In the genomic region with DNA sequence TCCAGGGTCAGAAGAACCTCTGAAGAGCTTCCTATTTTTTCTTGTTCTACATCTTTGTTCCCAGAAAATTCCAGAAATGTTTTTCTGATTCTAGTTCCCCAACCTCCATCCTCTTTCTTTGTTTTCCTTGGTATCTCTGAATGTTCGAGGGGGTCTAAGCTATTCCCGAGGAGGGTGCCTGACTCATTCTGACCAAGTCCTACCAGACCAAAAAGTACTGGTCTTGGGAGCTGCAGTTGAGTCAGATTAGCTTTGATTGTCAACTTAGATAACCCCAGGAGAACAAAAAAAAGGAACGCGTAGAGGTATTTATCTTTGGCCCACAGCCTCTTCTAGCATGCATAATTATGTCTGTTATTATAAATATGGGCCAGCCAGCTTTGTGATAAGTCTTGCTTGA, we compare ENCODE assay signal across 30 cellular contexts. TPM values are rescaled to one million over a fixed set of nuclear protein-coding genes. Genes with fewer than 3 reads are reported as not detected.
DNase-seq lines count a peak whose midpoint lies in the region; ATAC-seq, FAIRE-seq and TF ChIP-seq lines count a peak whose summit lies in the region.
"Had no signal": no experiment of that assay in that cellular context is flagged by ENCODE, and none has a peak within 500 bp of the region (broad histone marks: within the 10 kb centered on the region; RNA-seq: fewer than 3 reads in every experiment).

No MANE protein-coding gene starts in this region.

- no peak overlapping the region for H3K4me3 Mint-ChIP-seq in astrocyte (ENCODE audit: unreplicated experiment)
- H3K4me3 Mint-ChIP-seq in activated CD8-positive, alpha-beta T cell treated with anti-CD3 and anti-CD28 coated beads for 36 hours, result no peak overlapping the region
- H3K4me3 Mint-ChIP-seq: activated naive CD8-positive, alpha-beta T cell treated with anti-CD3 and anti-CD28 coated beads, Interleukin-2, amount 10 ng/mL, durations not matched to agents 7 days and 5 days; B cell; CD8-positive, alpha-beta T cell; GM23338; stimulated activated naive CD8-positive, alpha-beta T cell treated with anti-CD3 and anti-CD28 coated beads, Interleukin-15, Interleukin-2, amounts not matched to agents 100 ng/mL and 50 ng/mL, for 24 hours had no signal

- H3K4me1 ChIP-seq in astrocyte (ENCODE audit: insufficient read depth, low read length), result peaks cover 20% of the 10 kb centered on the region
- H3K4me1 ChIP-seq: heart right ventricle, Peyer's patch had no signal

- H3K27ac Mint-ChIP-seq in astrocyte (ENCODE audit: unreplicated experiment), result peak overlapping the region; percentile 74
- H3K27ac Mint-ChIP-seq in activated CD8-positive, alpha-beta T cell treated with anti-CD3 and anti-CD28 coated beads for 36 hours, result no peak overlapping the region
- H3K27ac Mint-ChIP-seq: activated naive CD8-positive, alpha-beta T cell treated with anti-CD3 and anti-CD28 coated beads, Interleukin-2, amount 10 ng/mL, durations not matched to agents 7 days and 5 days; B cell; CD8-positive, alpha-beta T cell; GM23338; progenitor cell of endocrine pancreas; stimulated activated naive CD8-positive, alpha-beta T cell treated with anti-CD3 and anti-CD28 coated beads, Interleukin-15, Interleukin-2, amounts not matched to agents 100 ng/mL and 50 ng/mL, for 24 hours had no signal

- H3K27me3 Mint-ChIP-seq in astrocyte (ENCODE audit: low read depth, unreplicated experiment), result no peaks in the 10 kb centered on the region
- H3K27me3 Mint-ChIP-seq in activated CD8-positive, alpha-beta T cell treated with anti-CD3 and anti-CD28 coated beads for 36 hours, result no peaks in the 10 kb centered on the region
- H3K27me3 Mint-ChIP-seq: activated naive CD8-positive, alpha-beta T cell treated with anti-CD3 and anti-CD28 coated beads, Interleukin-2, amount 10 ng/mL, durations not matched to agents 7 days and 5 days; B cell; stimulated activated naive CD8-positive, alpha-beta T cell treated with anti-CD3 and anti-CD28 coated beads, Interleukin-15, Interleukin-2, amounts not matched to agents 100 ng/mL and 50 ng/mL, for 24 hours had no signal

- no peak overlapping the region for H3K9ac ChIP-seq in astrocyte (ENCODE audit: low read length)

- no peaks in the 10 kb centered on the region for H4K20me1 ChIP-seq in astrocyte (ENCODE audit: insufficient read depth, low read length)

- no peak for ATAC-seq in GM21390 (IDR thresholded peaks at IDR 0.05; ENCODE audit: unreplicated experiment)
- ATAC-seq in activated CD8-positive, alpha-beta T cell treated with anti-CD3 and anti-CD28 coated beads for 36 hours, result no peak
- ATAC-seq: CD8-positive, alpha-beta T cell; GM23338; left cardiac atrium had no signal

- H3K27me3 ChIP-seq in astrocyte (ENCODE audit: insufficient read depth, low read length), result no peaks in the 10 kb centered on the region
- H3K27me3 ChIP-seq: Peyer's patch, sigmoid colon, tibial artery had no signal

- H3K36me3 Mint-ChIP-seq in astrocyte (ENCODE audit: low read depth, unreplicated experiment), result peaks cover 10% of the 10 kb centered on the region
- H3K36me3 Mint-ChIP-seq in activated CD8-positive, alpha-beta T cell treated with anti-CD3 and anti-CD28 coated beads for 36 hours (ENCODE audit: low read depth), result no peaks in the 10 kb centered on the region
- H3K36me3 Mint-ChIP-seq: activated naive CD8-positive, alpha-beta T cell treated with anti-CD3 and anti-CD28 coated beads, Interleukin-2, amount 10 ng/mL, durations not matched to agents 7 days and 5 days; CD8-positive, alpha-beta T cell had no signal

- no peaks in the 10 kb centered on the region for H3K9me3 Mint-ChIP-seq in astrocyte (ENCODE audit: unreplicated experiment)
- H3K9me3 Mint-ChIP-seq in activated CD8-positive, alpha-beta T cell treated with anti-CD3 and anti-CD28 coated beads for 36 hours, result no peaks in the 10 kb centered on the region
- H3K9me3 Mint-ChIP-seq: activated naive CD8-positive, alpha-beta T cell treated with anti-CD3 and anti-CD28 coated beads, Interleukin-2, amount 10 ng/mL, durations not matched to agents 7 days and 5 days; CD8-positive, alpha-beta T cell; GM23338 had no signal

- POLR2A ChIA-PET in AG04449 (lab: Yijun Ruan, JAX), result interaction anchor here (0.5 to 1.3 kb wide), 5 partner anchors 10 to 292 kb away, joined by 3 to 4 read pairs (median 3); no protein-coding TSS in a partner anchor
- POLR2A ChIA-PET in activated CD8-positive, alpha-beta T cell treated with anti-CD3 and anti-CD28 coated beads for 36 hours (lab: Charles Lee), result no interaction called here

- peaks cover 28% of the 10 kb centered on the region for H3K79me2 ChIP-seq in astrocyte (ENCODE audit: insufficient read depth, low read length)

- peak; percentile 83 for FAIRE-seq in astrocyte (lab: Jason Lieb, UNC)
- FAIRE-seq: A204.1 had no signal

- H3K9me3 ChIP-seq in astrocyte (ENCODE audit: insufficient read depth, low read depth, low read length), result no peaks in the 10 kb centered on the region
- H3K9me3 ChIP-seq: heart right ventricle, Peyer's patch, sigmoid colon, tibial artery had no signal

- CTCF ChIA-PET in AG04449 (lab: Yijun Ruan, JAX), result interaction anchor here (1.1 kb wide), 1 partner anchor 8 kb away, joined by 3 read pairs; no protein-coding TSS in a partner anchor
- CTCF ChIA-PET in activated CD8-positive, alpha-beta T cell treated with anti-CD3 and anti-CD28 coated beads for 36 hours (lab: Charles Lee), result interaction anchor here (0.6 to 1.1 kb wide), 2 partner anchors 13 to 959 kb away, joined by 3 read pairs; no protein-coding TSS in a partner anchor

- H3K4me1 Mint-ChIP-seq in astrocyte (ENCODE audit: low read depth, unreplicated experiment), result peaks cover 39% of the 10 kb centered on the region
- no peaks in the 10 kb centered on the region for H3K4me1 Mint-ChIP-seq in activated CD8-positive, alpha-beta T cell treated with anti-CD3 and anti-CD28 coated beads for 36 hours (ENCODE audit: low read depth)
- H3K4me1 Mint-ChIP-seq: activated naive CD8-positive, alpha-beta T cell treated with anti-CD3 and anti-CD28 coated beads, Interleukin-2, amount 10 ng/mL, durations not matched to agents 7 days and 5 days; B cell had no signal

- peaks cover 2% of the 10 kb centered on the region for H3K36me3 ChIP-seq in astrocyte (ENCODE audit: insufficient read depth, low read length)
- H3K36me3 ChIP-seq: heart right ventricle, Peyer's patch, sigmoid colon, tibial artery had no signal

- H2AFZ ChIP-seq in astrocyte (ENCODE audit: low read depth, low read length), result no peak overlapping the region
- H2AFZ ChIP-seq: GM23338 had no signal

- peak overlapping the region; percentile 53 for H3K4me2 ChIP-seq in astrocyte (ENCODE audit: low read length)
- H3K4me2 ChIP-seq: GM23338 had no signal

- H3K27ac ChIP-seq in astrocyte (ENCODE audit: low read depth, low read length), result peak overlapping the region; percentile 52
- H3K27ac ChIP-seq in substantia nigra (ENCODE audit: low read depth, low read length, poor library complexity, severe bottlenecking), result no peak overlapping the region
- H3K27ac ChIP-seq: heart right ventricle, Peyer's patch, tibial artery had no signal

- intact Hi-C loops in activated CD8-positive, alpha-beta T cell treated with anti-CD3 and anti-CD28 coated beads for 36 hours (cut with micrococcal nuclease), result no loop called here

- DNase-seq in AG04449 (ENCODE audit: low read depth, low spot score) (peak; percentile 38), NCI-H1048 (lab: John Stamatoyannopoulos, UW) (peak; percentile 8), astrocyte (ENCODE audit: low read depth) (peak; percentile 91), kidney tubule cell (ENCODE audit: low spot score) (peak; percentile 23), NCI-H2107 treated with DMSO at 0.1 percent for 48 hours (lab: John Stamatoyannopoulos, UW; ENCODE audit: unreplicated experiment) (no peak), substantia nigra (lab: John Stamatoyannopoulos, UW) (no peak)
- no peak for DNase-seq in activated CD8-positive, alpha-beta T cell treated with anti-CD3 and anti-CD28 coated beads for 36 hours
- DNase-seq: activated CD4-positive, alpha-beta T cell treated with anti-CD3 and anti-CD28 coated beads for 1 hour; activated effector memory CD4-positive, alpha-beta T cell treated with anti-CD3 and anti-CD28 coated beads, Interleukin-2, amount 50 U/mL, for 16 hours; activated naive CD8-positive, alpha-beta T cell treated with anti-CD3 and anti-CD28 coated beads, Interleukin-2, amount 10 ng/mL, durations not matched to agents 7 days and 5 days; activated T-cell treated with anti-CD3 and anti-CD28 coated beads for 4 hours; CD8-positive, alpha-beta T cell; DMS 273 treated with DMSO at 0.1 percent for 48 hours; heart right ventricle; left cardiac atrium; NCI-H1092 treated with DMSO at 0.1 percent for 48 hours; NCI-H187; NCI-H2171 treated with DMSO at 0.1 percent for 48 hours; NCI-H524 treated with DMSO at 0.1 percent for 48 hours; NK-92 treated with Interleukin-12 subunit alpha and Interleukin-12 subunit beta, amount 100 ng/mL, for 24 hours; Peyer's patch; sigmoid colon; T-helper 1 cell; tibial artery had no signal

- TF ChIP-seq CTCF in AG04449 (IDR thresholded peaks at IDR 0.05; ENCODE audit: insufficient read depth, low read length, missing control alignments), result no peak
- no peak for TF ChIP-seq CTCF in astrocyte (IDR thresholded peaks at IDR 0.05; ENCODE audit: insufficient read depth, low read depth, low read length)
- no peak for TF ChIP-seq CTCF in activated CD8-positive, alpha-beta T cell treated with anti-CD3 and anti-CD28 coated beads for 36 hours (IDR thresholded peaks at IDR 0.05)

- H3K4me3 ChIP-seq in AG04449 (ENCODE audit: low read depth, low read length) (no peak overlapping the region), astrocyte (ENCODE audit: insufficient read depth, low read depth, low read length) (no peak overlapping the region)
- H3K4me3 ChIP-seq: GM23338, heart right ventricle, Peyer's patch, sigmoid colon, tibial artery had no signal

RNA-seq across cellular contexts. Expression of a gene that starts 12.1 kb away (rescaled TPM):
- total RNA-seq in astrocyte, result 127 TPM in 2 replicates
- not detected for total RNA-seq in activated CD8-positive, alpha-beta T cell treated with anti-CD3 and anti-CD28 coated beads for 36 hours
- total RNA-seq: activated naive CD8-positive, alpha-beta T cell treated with anti-CD3 and anti-CD28 coated beads, Interleukin-2, amount 10 ng/mL, durations not matched to agents 7 days and 5 days; B cell; CD8-positive, alpha-beta T cell had no signal

Comparison
In these comparisons a context has a peak if more than half of its experiments do, and no peak if none do; other contexts are left out.
1. DNase-seq: peak in AG04449 (single experiment), NCI-H1048 (single experiment), astrocyte (single experiment) and kidney tubule cell (single experiment); none in NCI-H2107 treated with DMSO at 0.1 percent for 48 hours (single experiment), substantia nigra (0 of 49) and activated CD8-positive, alpha-beta T cell treated with anti-CD3 and anti-CD28 coated beads for 36 hours (single experiment).
2. RNA of a gene that starts 12.1 kb away (total RNA-seq): 127 TPM in astrocyte; not detected in activated CD8-positive, alpha-beta T cell treated with anti-CD3 and anti-CD28 coated beads for 36 hours; every median in the first group is over 100 times any median in the second.